8 cellular contexts compared by ENCODE assay signal in genomic region chr13:32530841-32531253, GRCh38. TPM values are rescaled to one million over a fixed set of nuclear protein-coding genes. Genes with fewer than 3 reads are reported as not detected.
DNase-seq lines count a peak whose midpoint lies in the region; ATAC-seq, FAIRE-seq and TF ChIP-seq lines count a peak whose summit lies in the region.

No MANE protein-coding gene starts in this region.

- no peak overlapping the region for H3K23ac ChIP-seq in mesenchymal stem cell (ENCODE audit: low read length in 2 of 2)

- WGBS in mesenchymal stem cell, result 50% methylated on average over 1 of the region's 2 CpGs

- no peaks in the 10 kb centered on the region for H3K9me3 ChIP-seq in mesenchymal stem cell (ENCODE audit: control insufficient read depth, low read length)
- no peaks in the 10 kb centered on the region for H3K9me3 ChIP-seq in tibial artery

- intact Hi-C loops in tibial artery (cut with DNase I; ENCODE audit: low total_unique reads), result no loop called here

- no peaks in the 10 kb centered on the region for H3K27me3 ChIP-seq in brain microvascular endothelial cell (replicated peaks)
- no peaks in the 10 kb centered on the region for H3K27me3 ChIP-seq in mesenchymal stem cell (ENCODE audit: control insufficient read depth in 1 of 2, insufficient read depth in 1 of 2, low read length in 2 of 2)
- H3K27me3 ChIP-seq in tibial artery, result no peaks in the 10 kb centered on the region

- H3K14ac ChIP-seq in mesenchymal stem cell (ENCODE audit: low read length in 2 of 2), result no peak overlapping the region

- H3K27ac ChIP-seq in brain microvascular endothelial cell, result no peak overlapping the region
- H3K27ac ChIP-seq in mesenchymal stem cell (ENCODE audit: low read length, poor library complexity, severe bottlenecking), result no peak overlapping the region
- peak overlapping the region in 1 of 2 donors; percentile 3 for H3K27ac ChIP-seq in tibial artery

- no peak overlapping the region for H2AFZ ChIP-seq in mesenchymal stem cell (ENCODE audit: low read depth, low read length)

- H3K18ac ChIP-seq in mesenchymal stem cell (ENCODE audit: low read depth in 1 of 2, low read length in 2 of 2), result peak overlapping the region in 1 of 2 experiments; percentile 16

- ATAC-seq in HG03460 (IDR thresholded peaks at IDR 0.05; ENCODE audit: unreplicated experiment), result peak; percentile 79
- ATAC-seq in GM18858 (IDR thresholded peaks at IDR 0.05; ENCODE audit: unreplicated experiment), result no peak

- no peak overlapping the region for H4K91ac ChIP-seq in mesenchymal stem cell (ENCODE audit: low read length)

- no peaks in the 10 kb centered on the region for H3K79me1 ChIP-seq in mesenchymal stem cell (replicated peaks; ENCODE audit: low read length, poor library complexity, severe bottlenecking)

- H3K4me1 ChIP-seq in mesenchymal stem cell (ENCODE audit: control insufficient read depth, insufficient read depth, low read depth, low read length) (no peaks in the 10 kb centered on the region), tibial artery (peaks cover 0 to 89% (median 35%) of the 10 kb centered on the region in 4 donors)

- peak; percentile 71 for DNase-seq in AG10803 (ENCODE audit: low read depth)
- peak; percentile 19 for DNase-seq in GM19239 (ENCODE audit: insufficient read length, low spot score)
- peak; percentile 54 for DNase-seq in brain microvascular endothelial cell
- DNase-seq in mesenchymal stem cell, result peak; percentile 81
- DNase-seq in NCI-H774 (lab: John Stamatoyannopoulos, UW), result no peak
- DNase-seq in tibial artery, result no peak

- H3K36me3 ChIP-seq in brain microvascular endothelial cell (replicated peaks) (peaks cover 11% of the 10 kb centered on the region), mesenchymal stem cell (ENCODE audit: control insufficient read depth in 1 of 2, insufficient read depth in 2 of 2, low read depth in 1 of 2, low read length in 2 of 2) (peaks cover 0 to 46% of the 10 kb centered on the region in 2 experiments), tibial artery (peaks cover 5 to 10% (median 8%) of the 10 kb centered on the region in 3 donors)

- H2BK12ac ChIP-seq in mesenchymal stem cell (ENCODE audit: low read length in 2 of 2), result no peak overlapping the region

- H2BK15ac ChIP-seq in mesenchymal stem cell (ENCODE audit: low read depth, poor library complexity, severe bottlenecking), result no peak overlapping the region

- in situ Hi-C loops in brain microvascular endothelial cell (cut with HindIII; ENCODE audit: low pct_ligation_motif_present, low sequenced_read_pairs), result no loop called here

- H3K4me3 ChIP-seq in AG10803 (ENCODE audit: low read length), result no peak overlapping the region
- no peak overlapping the region for H3K4me3 ChIP-seq in brain microvascular endothelial cell (ENCODE audit: low read depth, low read length)
- peak overlapping the region in 1 of 2 experiments; percentile 46 for H3K4me3 ChIP-seq in mesenchymal stem cell (ENCODE audit: insufficient read depth in 1 of 2, low read depth in 1 of 2, low read length in 2 of 2)
- H3K4me3 ChIP-seq in tibial artery, result no peak overlapping the region

- TF ChIP-seq CTCF in AG10803 (conservative IDR thresholded peaks at IDR 0.05; ENCODE audit: low read length) (no peak), brain microvascular endothelial cell (IDR thresholded peaks at IDR 0.05; ENCODE audit: low read depth, low read length, missing control alignments) (no peak), tibial artery (IDR thresholded peaks at IDR 0.05) (no peak)

- H3K9ac ChIP-seq in mesenchymal stem cell (ENCODE audit: low read length), result peak overlapping the region; percentile 43

- no peak overlapping the region for H2BK5ac ChIP-seq in mesenchymal stem cell (ENCODE audit: low read depth, low read length, poor library complexity, severe bottlenecking)

- FAIRE-seq in GM19239 (lab: Jason Lieb, UNC), result peak; percentile 88

- no peak overlapping the region for H3K4me2 ChIP-seq in mesenchymal stem cell (ENCODE audit: low read length, poor library complexity, severe bottlenecking)

- H2BK120ac ChIP-seq in mesenchymal stem cell (ENCODE audit: low read depth, low read length), result no peak overlapping the region

- no peak overlapping the region for H4K8ac ChIP-seq in mesenchymal stem cell (ENCODE audit: low read length)

- no peak overlapping the region for H3K4ac ChIP-seq in mesenchymal stem cell (ENCODE audit: low read depth in 1 of 2, low read length in 2 of 2)

- no peak overlapping the region for H2AK5ac ChIP-seq in mesenchymal stem cell (ENCODE audit: low read length, severe bottlenecking)

RNA-seq across cellular contexts. Expression of gene N4BP2L2, which starts 7.7 kb away (rescaled TPM):
- 57.8 TPM for polyA plus RNA-seq in mesenchymal stem cell (2013, experiment 1 of 2)
- polyA plus RNA-seq in mesenchymal stem cell (2013, experiment 2 of 2), result 57.0 TPM

RNA-seq across cellular contexts. Expression of gene PDS5B, which starts 55.4 kb away (rescaled TPM):
- polyA plus RNA-seq in mesenchymal stem cell (2013, experiment 1 of 2), result 30.1 TPM
- polyA plus RNA-seq in mesenchymal stem cell (2013, experiment 2 of 2), result 27.3 TPM

Comparison
In these comparisons a context has a peak if more than half of its experiments do, and no peak if none do; other contexts are left out.
1. DNase-seq: peak in AG10803 (single experiment), GM19239 (single experiment), brain microvascular endothelial cell (single experiment) and mesenchymal stem cell (single experiment); none in NCI-H774 (single experiment) and tibial artery (0 of 2).